In genomic region chr19:49475191-49475932, GRCh38 we compare ENCODE assay signal across 9 cellular contexts. TPM values are rescaled to one million over a fixed set of nuclear protein-coding genes. Genes with fewer than 3 reads are reported as not detected.
A peak's percentile ranks its signal among the peaks of the same experiment; 100 is the strongest.
DNase-seq lines count a peak whose midpoint lies in the region; ATAC-seq and TF ChIP-seq lines count a peak whose summit lies in the region.
"Had no signal": no experiment of that assay in that cellular context is flagged by ENCODE, and none has a peak within 500 bp of the region (broad histone marks: within the 10 kb centered on the region; RNA-seq: fewer than 3 reads in every experiment).

No MANE protein-coding gene starts in this region.

- H3K9me3 Mint-ChIP-seq in CD14-positive monocyte, result peaks cover 0 to 2% (median 0%) of the 10 kb centered on the region in 7 donors
- no peaks in the 10 kb centered on the region for H3K9me3 Mint-ChIP-seq in IgD-negative memory B cell
- H3K9me3 Mint-ChIP-seq in central memory CD8-positive, alpha-beta T cell, result no peaks in the 10 kb centered on the region
- no peaks in the 10 kb centered on the region for H3K9me3 Mint-ChIP-seq in osteocyte (ENCODE audit: unreplicated experiment)

- no peak for TF ChIP-seq CTCF in CD14-positive monocyte (IDR thresholded peaks at IDR 0.05)
- TF ChIP-seq CTCF in osteocyte (IDR thresholded peaks at IDR 0.05), result no peak

- peaks cover 2 to 13% (median 6%) of the 10 kb centered on the region in 3 donors for H3K27me3 Mint-ChIP-seq in CD14-positive monocyte (ENCODE audit: low read depth in 3 of 3)
- H3K27me3 Mint-ChIP-seq in IgD-negative memory B cell, result no peaks in the 10 kb centered on the region
- H3K27me3 Mint-ChIP-seq in central memory CD8-positive, alpha-beta T cell, result no peaks in the 10 kb centered on the region
- H3K27me3 Mint-ChIP-seq in osteocyte (ENCODE audit: unreplicated experiment), result no peaks in the 10 kb centered on the region

- DNase-seq in CD14-positive monocyte (ENCODE audit: low spot score) (no peak), osteocyte (ENCODE audit: extremely low spot score, unreplicated experiment) (no peak), NCI-H1436 (lab: John Stamatoyannopoulos, UW) (no peak)
- no peak for DNase-seq in central memory CD8-positive, alpha-beta T cell (ENCODE audit: low spot score in 2 of 2)
- DNase-seq: NCI-H1417 treated with DMSO at 0.1 percent for 48 hours had no signal

- no peak for ATAC-seq in central memory CD8-positive, alpha-beta T cell (replicated peaks; ENCODE audit: extremely low read depth, poor library complexity, severe bottlenecking)
- ATAC-seq in HG02981 (IDR thresholded peaks at IDR 0.05; ENCODE audit: unreplicated experiment), result no peak
- ATAC-seq in GM21526 (IDR thresholded peaks at IDR 0.05; ENCODE audit: low FRiP score, unreplicated experiment), result no peak
- ATAC-seq in HG02610 (IDR thresholded peaks at IDR 0.05; ENCODE audit: unreplicated experiment), result no peak

- H3K27ac Mint-ChIP-seq in CD14-positive monocyte (peak overlapping the region in 3 of 7 donors; percentile 83 to 92 (median 91)), IgD-negative memory B cell (peak overlapping the region; percentile 61 to 97 (median 90)), osteocyte (ENCODE audit: unreplicated experiment) (peak overlapping the region; percentile 6)
- H3K27ac Mint-ChIP-seq in central memory CD8-positive, alpha-beta T cell (ENCODE audit: low read depth), result peak overlapping the region; percentile 99

- intact Hi-C loops in CD14-positive monocyte (cut with micrococcal nuclease), result no loop called here

- H3K4me3 Mint-ChIP-seq in CD14-positive monocyte (peak overlapping the region; percentile 12 to 91), IgD-negative memory B cell (peak overlapping the region; percentile 73 to 97 (median 90)), osteocyte (ENCODE audit: unreplicated experiment) (peak overlapping the region; percentile 80)
- peak overlapping the region; percentile 92 for H3K4me3 Mint-ChIP-seq in central memory CD8-positive, alpha-beta T cell

- H3K4me1 Mint-ChIP-seq in CD14-positive monocyte (peaks cover 34% of the 10 kb centered on the region), IgD-negative memory B cell (peaks cover 17 to 19% (median 18%) of the 10 kb centered on the region in 3 donors), osteocyte (ENCODE audit: unreplicated experiment) (peaks cover 21% of the 10 kb centered on the region)
- H3K4me1 Mint-ChIP-seq in central memory CD8-positive, alpha-beta T cell, result peaks cover 38% of the 10 kb centered on the region

- peaks cover 8% of the 10 kb centered on the region in 2 donors for H3K36me3 Mint-ChIP-seq in CD14-positive monocyte
- H3K36me3 Mint-ChIP-seq in IgD-negative memory B cell, result no peaks in the 10 kb centered on the region
- H3K36me3 Mint-ChIP-seq in central memory CD8-positive, alpha-beta T cell (ENCODE audit: insufficient read depth), result peaks cover 46% of the 10 kb centered on the region
- H3K36me3 Mint-ChIP-seq in osteocyte (ENCODE audit: unreplicated experiment), result peaks cover 5% of the 10 kb centered on the region

RNA-seq across cellular contexts. Expression of gene FLT3LG, which starts 1.3 kb away (rescaled TPM):
- polyA plus RNA-seq in CD14-positive monocyte (1 to 10 TPM; 5.0 to 6.9 TPM), IgD-negative memory B cell (24.3 TPM)
- total RNA-seq in osteocyte, result 10.8 and 11.3 TPM in 2 replicates

RNA-seq across cellular contexts. Expression of gene RPL13A, which starts 12.0 kb away (rescaled TPM):
- 100 to 1,000 TPM; 655 to 663 TPM for polyA plus RNA-seq in CD14-positive monocyte
- 3,792 TPM for polyA plus RNA-seq in IgD-negative memory B cell
- total RNA-seq in osteocyte, result 2,592 and 2,617 TPM in 2 replicates

RNA-seq across cellular contexts. Expression of gene RPS11, which starts 20.9 kb away (rescaled TPM):
- polyA plus RNA-seq in CD14-positive monocyte (1,000 to 10,000 TPM; 1,103 to 1,481 TPM), IgD-negative memory B cell (3,702 TPM)
- 1,892 and 1,912 TPM in 2 replicates for total RNA-seq in osteocyte

RNA-seq across cellular contexts. Expression of gene ALDH16A1, which starts 22.3 kb away (rescaled TPM):
- 10 to 100 TPM; 30.8 to 39.5 TPM for polyA plus RNA-seq in CD14-positive monocyte
- polyA plus RNA-seq in IgD-negative memory B cell, result 67.5 TPM
- 31.8 and 34.0 TPM in 2 replicates for total RNA-seq in osteocyte

RNA-seq across cellular contexts. Expression of gene PIH1D1, which starts 23.7 kb away (rescaled TPM):
- polyA plus RNA-seq in CD14-positive monocyte (10 to 100 TPM; 62.3 to 83.9 TPM), IgD-negative memory B cell (98.8 TPM)
- total RNA-seq in osteocyte, result 80.2 and 84.5 TPM in 2 replicates
